21 cellular contexts compared by ENCODE assay signal in genomic region chr13:26324867-26325266, GRCh38.
A peak's percentile ranks its signal among the peaks of the same experiment; 100 is the strongest.
DNase-seq lines count a peak whose midpoint lies in the region; ATAC-seq and TF ChIP-seq lines count a peak whose summit lies in the region.
"Had no signal": no experiment of that assay in that cellular context is flagged by ENCODE, and none has a peak within 500 bp of the region (broad histone marks: within the 10 kb centered on the region; RNA-seq: fewer than 3 reads in every experiment).

No MANE protein-coding gene starts in this region.

- no peak for TF ChIP-seq CTCF in VCaP (conservative IDR thresholded peaks at IDR 0.05)
- no peak for TF ChIP-seq CTCF in choroid plexus epithelial cell (conservative IDR thresholded peaks at IDR 0.05; ENCODE audit: low read depth, low read length)
- TF ChIP-seq CTCF in omental fat pad (IDR thresholded peaks at IDR 0.05): no peak
- TF ChIP-seq CTCF in vagina (IDR thresholded peaks at IDR 0.05): no peak

- no peaks in the 10 kb centered on the region for H3K79me2 ChIP-seq in Karpas-422 (ENCODE audit: low read length)

- intact Hi-C loops in vagina (cut with DNase I): no loop called here

- H3K4me1 ChIP-seq in Karpas-422 (ENCODE audit: low read length) (no peaks in the 10 kb centered on the region; the same call in 1 of the 2 replicates), vagina (peaks cover 27% of the 10 kb centered on the region)
- H3K4me1 ChIP-seq: SJSA1 had no signal

- H3K4me2 ChIP-seq in Karpas-422 (ENCODE audit: low read depth, low read length, poor library complexity, severe bottlenecking): no peak overlapping the region

- TF ChIP-seq POLR2A in vagina (IDR thresholded peaks at IDR 0.05): no peak

- no peaks in the 10 kb centered on the region for H3K9me2 ChIP-seq in Karpas-422 (replicated peaks; ENCODE audit: insufficient read depth, low read length)

- DNase-seq in choroid plexus epithelial cell (ENCODE audit: low read depth): peak; percentile 9
- DNase-seq in omental fat pad (ENCODE audit: low spot score): no peak
- no peak for DNase-seq in stimulated activated effector memory CD8-positive, alpha-beta T cell treated with anti-CD3 and anti-CD28 coated beads, Interleukin-12 subunit alpha, Interleukin-12 subunit beta, amount 100 ng/mL, for 72 hours (ENCODE audit: low spot score in 2 of 2)
- no peak for DNase-seq in Karpas-422
- no peak for DNase-seq in NCI-H82 treated with DMSO at 0.1 percent for 48 hours (lab: John Stamatoyannopoulos, UW; ENCODE audit: unreplicated experiment)
- DNase-seq in vagina (ENCODE audit: extremely low spot score in 2 of 2): no peak
- DNase-seq: ACHN, C1 segment of cervical spinal cord, DMS79, H7, Kasumi-1, MM.1S, NCI-H1092 treated with DMSO at 0.1 percent for 48 hours, NCI-H2081 treated with DMSO at 0.1 percent for 48 hours, NCI-H446 treated with DMSO at 0.1 percent for 48 hours, NCI-H69, Peyer's patch had no signal

- H3K36me3 ChIP-seq in Karpas-422 (ENCODE audit: insufficient read depth, low read length) (no peaks in the 10 kb centered on the region), vagina (no peaks in the 10 kb centered on the region)
- H3K36me3 ChIP-seq: Peyer's patch, SJSA1 had no signal

- no peak overlapping the region for H3K9ac ChIP-seq in Karpas-422 (ENCODE audit: low read length)

- H3K27ac Mint-ChIP-seq in stimulated activated effector memory CD8-positive, alpha-beta T cell treated with anti-CD3 and anti-CD28 coated beads, Interleukin-12 subunit alpha, Interleukin-12 subunit beta, amount 100 ng/mL, for 72 hours: peak overlapping the region; percentile 70

- H3K4me3 ChIP-seq in choroid plexus epithelial cell (ENCODE audit: low read depth, low read length) (no peak overlapping the region), Karpas-422 (ENCODE audit: low read length) (no peak overlapping the region), vagina (no peak overlapping the region)
- H3K4me3 ChIP-seq: Peyer's patch, SJSA1 had no signal

- H3K4me1 Mint-ChIP-seq in stimulated activated effector memory CD8-positive, alpha-beta T cell treated with anti-CD3 and anti-CD28 coated beads, Interleukin-12 subunit alpha, Interleukin-12 subunit beta, amount 100 ng/mL, for 72 hours: peaks cover 59% of the 10 kb centered on the region

- no peak overlapping the region for H2AFZ ChIP-seq in Karpas-422 (ENCODE audit: low read length)

- no peaks in the 10 kb centered on the region for H3K36me3 Mint-ChIP-seq in stimulated activated effector memory CD8-positive, alpha-beta T cell treated with anti-CD3 and anti-CD28 coated beads, Interleukin-12 subunit alpha, Interleukin-12 subunit beta, amount 100 ng/mL, for 72 hours

- peak; percentile 67 for ATAC-seq in omental fat pad (ENCODE audit: low FRiP score)
- no peak for ATAC-seq in stimulated activated effector memory CD8-positive, alpha-beta T cell treated with anti-CD3 and anti-CD28 coated beads, Interleukin-12 subunit alpha, Interleukin-12 subunit beta, amount 100 ng/mL, for 72 hours
- no peak for ATAC-seq in GM21825 (IDR thresholded peaks at IDR 0.05; ENCODE audit: unreplicated experiment)

- no peak overlapping the region for H3K4me3 Mint-ChIP-seq in stimulated activated effector memory CD8-positive, alpha-beta T cell treated with anti-CD3 and anti-CD28 coated beads, Interleukin-12 subunit alpha, Interleukin-12 subunit beta, amount 100 ng/mL, for 72 hours

- H4K20me1 ChIP-seq in Karpas-422 (ENCODE audit: insufficient read depth, low read depth, low read length): peaks cover 43% of the 10 kb centered on the region

- H3K9me3 ChIP-seq in Karpas-422 (ENCODE audit: low read length): no peaks in the 10 kb centered on the region
- H3K9me3 ChIP-seq in vagina: no peaks in the 10 kb centered on the region
- H3K9me3 ChIP-seq: Peyer's patch, SJSA1 had no signal

- peak overlapping the region; percentile 53 for H3K27ac ChIP-seq in VCaP
- H3K27ac ChIP-seq in Karpas-422 (ENCODE audit: low read length): no peak overlapping the region
- H3K27ac ChIP-seq in vagina: no peak overlapping the region
- H3K27ac ChIP-seq: HL-60, Peyer's patch, SJSA1 had no signal

- H3K27me3 ChIP-seq in Karpas-422 (ENCODE audit: low read length) (0 out of 2 replicates have a peak, but pooled peaks cover 2% of the 10 kb centered on the region), vagina (no peaks in the 10 kb centered on the region)
- H3K27me3 ChIP-seq: Peyer's patch, SJSA1 had no signal

- no peaks in the 10 kb centered on the region for H3K9me3 Mint-ChIP-seq in stimulated activated effector memory CD8-positive, alpha-beta T cell treated with anti-CD3 and anti-CD28 coated beads, Interleukin-12 subunit alpha, Interleukin-12 subunit beta, amount 100 ng/mL, for 72 hours
